ENCODE assay signal across 8 cellular contexts in genomic region chr1:247331526-247332214, GRCh38. TPM values are rescaled to one million over a fixed set of nuclear protein-coding genes. Genes with fewer than 3 reads are reported as not detected.
DNase-seq lines count a peak whose midpoint lies in the region; TF ChIP-seq lines count a peak whose summit lies in the region.

Gene ZNF496, minus strand, starts transcription at chr1:247331867. Its CDS starts 2,289 bp downstream, at chr1:247329578.

- H3K9me3 ChIP-seq in MG63: no peaks in the 10 kb centered on the region
- no peaks in the 10 kb centered on the region for H3K9me3 ChIP-seq in tibial nerve

- no peak for TF ChIP-seq EP300 in tibial nerve (IDR thresholded peaks at IDR 0.05)

- H3K9me3 Mint-ChIP-seq in activated naive CD8-positive, alpha-beta T cell (ENCODE audit: low read depth): no peaks in the 10 kb centered on the region
- H3K9me3 Mint-ChIP-seq in glutamatergic neuron (ENCODE audit: unreplicated experiment) (peaks cover 28% of the 10 kb centered on the region), osteocyte (ENCODE audit: unreplicated experiment) (no peaks in the 10 kb centered on the region)

- peak within 1 kb of the TSS; percentile 87 to 95 (median 91) for H3K27ac ChIP-seq in tibial nerve

- H3K36me3 ChIP-seq in MG63 (peaks cover 69% of the 10 kb centered on the region), tibial nerve (peaks cover 0 to 31% (median 3%) of the 10 kb centered on the region in 3 donors)

- peak in 1 of 2 donors; percentile 41 for TF ChIP-seq POLR2A in tibial nerve (IDR thresholded peaks at IDR 0.05)

- H3K4me3 ChIP-seq in MG63 (peak within 1 kb of the TSS; percentile 100), tibial nerve (peak within 1 kb of the TSS; percentile 86 to 99 (median 92))

- no peak for TF ChIP-seq CTCF in glutamatergic neuron (IDR thresholded peaks at IDR 0.05; ENCODE audit: partially characterized antibody, unreplicated experiment)
- peak; percentile 12 for TF ChIP-seq CTCF in osteocyte (IDR thresholded peaks at IDR 0.05)
- no peak for TF ChIP-seq CTCF in tibial nerve (IDR thresholded peaks at IDR 0.05)

- 1% methylated on average over 46 of the region's 92 CpGs for WGBS in tibial nerve, 2 donors

- peak within 1 kb of the TSS; percentile 88 for H3K4me3 Mint-ChIP-seq in activated naive CD8-positive, alpha-beta T cell
- H3K4me3 Mint-ChIP-seq in glutamatergic neuron (ENCODE audit: unreplicated experiment) (peak within 1 kb of the TSS; percentile 91), osteocyte (ENCODE audit: unreplicated experiment) (peak within 1 kb of the TSS; percentile 82)

- H3K4me1 ChIP-seq in tibial nerve: peaks cover 0 to 56% (median 15%) of the 10 kb centered on the region in 4 donors

- peaks cover 62% of the 10 kb centered on the region for H3K4me1 Mint-ChIP-seq in activated naive CD8-positive, alpha-beta T cell (ENCODE audit: low read depth)
- peaks cover 38% of the 10 kb centered on the region for H3K4me1 Mint-ChIP-seq in glutamatergic neuron (ENCODE audit: low read depth, unreplicated experiment)
- H3K4me1 Mint-ChIP-seq in osteocyte (ENCODE audit: unreplicated experiment): peaks cover 49% of the 10 kb centered on the region

- H3K27ac Mint-ChIP-seq in activated naive CD8-positive, alpha-beta T cell: peak within 1 kb of the TSS; percentile 85
- H3K27ac Mint-ChIP-seq in glutamatergic neuron (ENCODE audit: unreplicated experiment) (peak within 1 kb of the TSS; percentile 82), osteocyte (ENCODE audit: unreplicated experiment) (peak within 1 kb of the TSS; percentile 89)

- H3K36me3 Mint-ChIP-seq in activated naive CD8-positive, alpha-beta T cell: peaks cover 4% of the 10 kb centered on the region
- H3K36me3 Mint-ChIP-seq in glutamatergic neuron (ENCODE audit: unreplicated experiment) (peaks cover 7% of the 10 kb centered on the region), osteocyte (ENCODE audit: unreplicated experiment) (peaks cover 7% of the 10 kb centered on the region)

- no peaks in the 10 kb centered on the region for H3K27me3 ChIP-seq in MG63
- H3K27me3 ChIP-seq in tibial nerve: no peaks in the 10 kb centered on the region

- DNase-seq in GM04503 (ENCODE audit: low read depth): peak; percentile 21
- peak; percentile 84 for DNase-seq in HCEC 1CT
- peak; percentile 93 for DNase-seq in MG63
- peak; percentile 86 for DNase-seq in SK-N-DZ (ENCODE audit: low spot score)
- peak; percentile 84 for DNase-seq in glutamatergic neuron
- peak; percentile 93 for DNase-seq in osteocyte (ENCODE audit: extremely low spot score, unreplicated experiment)
- peak; percentile 64 to 76 for DNase-seq in tibial nerve (ENCODE audit: low spot score in 2 of 2)

- no peaks in the 10 kb centered on the region for H3K27me3 Mint-ChIP-seq in activated naive CD8-positive, alpha-beta T cell
- H3K27me3 Mint-ChIP-seq in glutamatergic neuron (ENCODE audit: unreplicated experiment) (peaks cover 37% of the 10 kb centered on the region), osteocyte (ENCODE audit: unreplicated experiment) (no peaks in the 10 kb centered on the region)

RNA-seq across cellular contexts. Expression of gene ZNF496, which starts in this region (rescaled TPM):
- 35.9 and 42.5 TPM in 2 replicates for total RNA-seq in MG63 (2014; rRNA removed; shearing (Covaris generic); ENCODE audit: low replicate concordance)
- polyA plus RNA-seq in SK-N-DZ (2014; cell fraction: cytosol; rRNA removed): 47.5 and 50.3 TPM in 2 replicates
- 27.0 and 44.1 TPM in 2 replicates for polyA plus RNA-seq in SK-N-DZ (2014; cell fraction: nucleus; rRNA removed)
- total RNA-seq in glutamatergic neuron (ENCODE audit: unreplicated experiment): 60.5 TPM
- total RNA-seq in osteocyte: 39.8 and 43.0 TPM in 2 replicates
- 10 to 100 TPM; 37.5 to 60.6 (median 51.6) TPM for total RNA-seq in tibial nerve

Comparison
In these comparisons a context has a peak if more than half of its experiments do, and no peak if none do; other contexts are left out.
1. Peak in every context shown above with its lines: DNase-seq, H3K4me3 ChIP-seq and H3K27ac ChIP-seq.
2. DNase-seq: peak in every context shown above with its lines; median percentile 93 in MG63; 93 in osteocyte; 86 in SK-N-DZ; 84 in HCEC 1CT; 84 in glutamatergic neuron; 70 in tibial nerve; 21 in GM04503.